In genomic region chr2:234352270-234352669, GRCh38 we compare ENCODE assay signal across 2 cellular contexts.
TF ChIP-seq lines count a peak whose summit lies in the region.

No MANE protein-coding gene starts in this region.

TF ChIP-seq in HepG2, 621 proteins besides CTCF, POLR2A, EP300 and RAD21:
- TF ChIP-seq CERS6 (CRISPR knock-in tag; IDR thresholded peaks at IDR 0.05) (no peak), USF2 (IDR thresholded peaks at IDR 0.05; ENCODE audit: low read depth, low read length) (peak; percentile 70), USF2 (CRISPR knock-in tag; IDR thresholded peaks at IDR 0.05; ENCODE audit: borderline replicate concordance) (no peak), RAD51 (IDR thresholded peaks at IDR 0.05; ENCODE audit: borderline replicate concordance) (peak; percentile 80)

TF ChIP-seq in K562, 482 proteins besides CTCF, POLR2A, EP300 and RAD21:
- TF ChIP-seq TFE3 (CRISPR knock-in tag; IDR thresholded peaks at IDR 0.05), result peak; percentile 61
- no peak for TF ChIP-seq ZNF785 (CRISPR knock-in tag; IDR thresholded peaks at IDR 0.05)
